In genomic region chr16:53549970-53550406, GRCh38 we compare ENCODE assay signal across 9 cellular contexts. TPM values are rescaled to one million over a fixed set of nuclear protein-coding genes. Genes with fewer than 3 reads are reported as not detected.
DNase-seq lines count a peak whose midpoint lies in the region; ATAC-seq, FAIRE-seq and TF ChIP-seq lines count a peak whose summit lies in the region.
"Had no signal": no experiment of that assay in that cellular context is flagged by ENCODE, and none has a peak within 500 bp of the region (broad histone marks: within the 10 kb centered on the region; RNA-seq: fewer than 3 reads in every experiment).

No MANE protein-coding gene starts in this region.

- intact Hi-C loops in ovary (cut with DNase I) (no loop called here), uterus (cut with DNase I; ENCODE audit: low total_unique reads) (no loop called here)

- H3K27ac ChIP-seq in ovary (no peak overlapping the region), uterus (peak overlapping the region; percentile 41 to 56)

- ATAC-seq in GM21576 (IDR thresholded peaks at IDR 0.05; ENCODE audit: unreplicated experiment), result peak; percentile 87

- 0 to 1% (median 1%) methylated on average over 13 of the region's 13 CpGs for WGBS in ovary, 3 donors

- TF ChIP-seq POLR2A in ovary (IDR thresholded peaks at IDR 0.05) (no peak), uterus (IDR thresholded peaks at IDR 0.05) (no peak)

- TF ChIP-seq EP300 in ovary (IDR thresholded peaks at IDR 0.05), result no peak

- H3K4me3 ChIP-seq in ovary (no peak overlapping the region), uterus (no peak overlapping the region)

- H3K4me1 ChIP-seq in ovary (ENCODE audit: insufficient read depth) (peaks cover 3% of the 10 kb centered on the region), uterus (no peaks in the 10 kb centered on the region)

- H3K9me3 ChIP-seq in ovary (no peaks in the 10 kb centered on the region), uterus (no peaks in the 10 kb centered on the region)

- H3K27me3 ChIP-seq in ovary, result no peaks in the 10 kb centered on the region
- no peaks in the 10 kb centered on the region for H3K27me3 ChIP-seq in uterus

- peak; percentile 8 to 47 (median 24) for TF ChIP-seq CTCF in ovary (IDR thresholded peaks at IDR 0.05)
- TF ChIP-seq CTCF in uterus (IDR thresholded peaks at IDR 0.05), result peak; percentile 56 to 77 (median 70)

- no peak for FAIRE-seq in frontal cortex (lab: Jason Lieb, UNC)
- FAIRE-seq: colon had no signal

- H3K36me3 ChIP-seq in ovary (no peaks in the 10 kb centered on the region), uterus (no peaks in the 10 kb centered on the region)

- peak; percentile 53 for DNase-seq in DMS153 treated with DMSO at 0.1 percent for 48 hours (lab: John Stamatoyannopoulos, UW; ENCODE audit: unreplicated experiment)
- peak; percentile 67 for DNase-seq in LoVo (ENCODE audit: low spot score)
- peak; percentile 81 for DNase-seq in RPMI7951 (ENCODE audit: low read depth)
- peak; percentile 30 for DNase-seq in activated effector memory CD4-positive, alpha-beta T cell treated with Interleukin-2 at 50 U/mL for 16 hours
- peak; percentile 47 to 80 for DNase-seq in frontal cortex (ENCODE audit: low spot score in 2 of 2)
- DNase-seq in ovary, result peak; percentile 35 to 60 (median 55)
- peak; percentile 62 to 65 for DNase-seq in uterus

RNA-seq across cellular contexts. Expression of gene AKTIP, which starts 47.0 kb away (rescaled TPM):
- 24.3 and 24.6 TPM in 2 replicates for total RNA-seq in RPMI7951 (2014; rRNA removed; shearing (Covaris generic))
- total RNA-seq in frontal cortex (43.2 TPM), ovary (10 to 100 TPM; 29.9 to 51.5 (median 44.1) TPM), uterus (10 to 100 TPM; 45.0 to 53.7 (median 48.8) TPM)
- polyA plus RNA-seq in ovary, result 10 to 100 TPM; 28.5 to 43.4 TPM

Comparison
In these comparisons a context has a peak if more than half of its experiments do, and no peak if none do; other contexts are left out.
1. DNase-seq: peak in every context shown above with its lines; median percentile 81 in RPMI7951; 67 in LoVo; 64 in frontal cortex; 64 in uterus; 55 in ovary; 53 in DMS153 treated with DMSO at 0.1 percent for 48 hours; 30 in activated effector memory CD4-positive, alpha-beta T cell treated with Interleukin-2 at 50 U/mL for 16 hours.
2. H3K27ac ChIP-seq: peak in uterus (2 of 2); none in ovary (0 of 2).